10 cellular contexts compared by ENCODE assay signal in genomic region chr2:237315170-237315880, GRCh38.
DNase-seq lines count a peak whose midpoint lies in the region; ATAC-seq and TF ChIP-seq lines count a peak whose summit lies in the region.
"Had no signal": no experiment of that assay in that cellular context is flagged by ENCODE, and none has a peak within 500 bp of the region (broad histone marks: within the 10 kb centered on the region; RNA-seq: fewer than 3 reads in every experiment).

No MANE protein-coding gene starts in this region.

- intact Hi-C loops in uterus (cut with DNase I; ENCODE audit: low total_unique reads) (no loop called here), PC-9 (cut with micrococcal nuclease; ENCODE audit: unreplicated experiment) (no loop called here)

- H3K4me1 ChIP-seq in foreskin keratinocyte = no peaks in the 10 kb centered on the region
- peaks cover 15 to 22% of the 10 kb centered on the region in 2 donors for H3K4me1 ChIP-seq in muscle layer of duodenum (ENCODE audit: control insufficient read depth in 1 of 2, insufficient read depth in 2 of 2, low read length in 2 of 2)
- peaks cover 7 to 13% of the 10 kb centered on the region in 2 donors for H3K4me1 ChIP-seq in uterus
- no peaks in the 10 kb centered on the region for H3K4me1 ChIP-seq in PC-9 (replicated peaks; ENCODE audit: insufficient read depth)

- peak in 1 of 2 donors; percentile 15 for TF ChIP-seq POLR2A in uterus (IDR thresholded peaks at IDR 0.05)

- H3K9me3 ChIP-seq in muscle layer of duodenum (ENCODE audit: control insufficient read depth in 1 of 2, low read length in 2 of 2) = no peaks in the 10 kb centered on the region
- H3K9me3 ChIP-seq in uterus = no peaks in the 10 kb centered on the region
- H3K9me3 ChIP-seq in PC-9 (ENCODE audit: insufficient read depth, low read depth) = no peaks in the 10 kb centered on the region

- H3F3A ChIP-seq in PC-9 (ENCODE audit: insufficient read depth, low read depth) = no peaks in the 10 kb centered on the region

- no peak overlapping the region for H2AFZ ChIP-seq in PC-9

- POLR2A ChIA-PET in PC-9 (lab: Charles Lee; ENCODE audit: unreplicated experiment) = no interaction called here

- H3K27me3 ChIP-seq in foreskin keratinocyte (peaks cover 16% of the 10 kb centered on the region), muscle layer of duodenum (ENCODE audit: low read depth, low read length) (no peaks in the 10 kb centered on the region), uterus (no peaks in the 10 kb centered on the region), PC-9 (ENCODE audit: insufficient read depth, low read depth) (0 out of 2 replicates have a peak, but pooled peaks cover 4% of the 10 kb centered on the region)

- no peaks in the 10 kb centered on the region for H4K20me1 ChIP-seq in PC-9 (ENCODE audit: insufficient read depth)

- no peaks in the 10 kb centered on the region for H3K79me2 ChIP-seq in PC-9 (ENCODE audit: low read depth)

- H3K27ac ChIP-seq in foreskin keratinocyte (no peak overlapping the region), muscle layer of duodenum (ENCODE audit: low read length) (peak overlapping the region; percentile 97), uterus (peak overlapping the region; percentile 86 to 99), PC-9 (no peak overlapping the region)
- H3K27ac ChIP-seq: 22Rv1 had no signal

- no peak overlapping the region for H3K4me2 ChIP-seq in PC-9

- DNase-seq in DMS 273 (lab: John Stamatoyannopoulos, UW; ENCODE audit: unreplicated experiment) (peak; percentile 45), DMS 273 treated with DMSO at 0.1 percent for 48 hours (lab: John Stamatoyannopoulos, UW) (no peak), foreskin keratinocyte (no peak), uterus (peak; percentile 87 to 91), PC-9 (no peak)
- DNase-seq: GOT3 had no signal

- H3K36me3 ChIP-seq in muscle layer of duodenum (ENCODE audit: control insufficient read depth in 1 of 2, insufficient read depth in 2 of 2, low read length in 2 of 2) (no peaks in the 10 kb centered on the region), uterus (no peaks in the 10 kb centered on the region), PC-9 (ENCODE audit: low read depth) (no peaks in the 10 kb centered on the region)

- ATAC-seq in foreskin keratinocyte (peak; percentile 23), HG02759 (IDR thresholded peaks at IDR 0.05; ENCODE audit: unreplicated experiment) (no peak), GM21367 (IDR thresholded peaks at IDR 0.05; ENCODE audit: unreplicated experiment) (no peak)

- H3K9me2 ChIP-seq in PC-9 (ENCODE audit: insufficient read depth) = no peaks in the 10 kb centered on the region

- H3K4me3 ChIP-seq in muscle layer of duodenum (ENCODE audit: low read depth in 1 of 2, low read length in 2 of 2) (peak overlapping the region in 1 of 2 donors; percentile 24), uterus (no peak overlapping the region), PC-9 (no peak overlapping the region)

- CTCF ChIA-PET in PC-9 (lab: Charles Lee) = no interaction called here

- BruUV-seq in PC-9 (replicated peaks; lab: Mats Ljungman, UMichigan) = no TSS peak

- TF ChIP-seq CTCF in foreskin keratinocyte (conservative IDR thresholded peaks at IDR 0.05) = peak; percentile 11
- TF ChIP-seq CTCF in uterus (IDR thresholded peaks at IDR 0.05) = peak; percentile 42 to 71 (median 64)
- no peak for TF ChIP-seq CTCF in PC-9 (conservative IDR thresholded peaks at IDR 0.05)

Comparison
In these comparisons a context has a peak if more than half of its experiments do, and no peak if none do; other contexts are left out.
1. DNase-seq: peak in DMS 273 (single experiment) and uterus (2 of 2); none in DMS 273 treated with DMSO at 0.1 percent for 48 hours (single experiment), foreskin keratinocyte (0 of 2) and PC-9 (0 of 2).
2. H3K27ac ChIP-seq: peak in muscle layer of duodenum (single experiment) and uterus (2 of 2); none in foreskin keratinocyte (single experiment) and PC-9 (single experiment).